Comparison of ENCODE assay signal across 1 cellular context in the genomic region with DNA sequence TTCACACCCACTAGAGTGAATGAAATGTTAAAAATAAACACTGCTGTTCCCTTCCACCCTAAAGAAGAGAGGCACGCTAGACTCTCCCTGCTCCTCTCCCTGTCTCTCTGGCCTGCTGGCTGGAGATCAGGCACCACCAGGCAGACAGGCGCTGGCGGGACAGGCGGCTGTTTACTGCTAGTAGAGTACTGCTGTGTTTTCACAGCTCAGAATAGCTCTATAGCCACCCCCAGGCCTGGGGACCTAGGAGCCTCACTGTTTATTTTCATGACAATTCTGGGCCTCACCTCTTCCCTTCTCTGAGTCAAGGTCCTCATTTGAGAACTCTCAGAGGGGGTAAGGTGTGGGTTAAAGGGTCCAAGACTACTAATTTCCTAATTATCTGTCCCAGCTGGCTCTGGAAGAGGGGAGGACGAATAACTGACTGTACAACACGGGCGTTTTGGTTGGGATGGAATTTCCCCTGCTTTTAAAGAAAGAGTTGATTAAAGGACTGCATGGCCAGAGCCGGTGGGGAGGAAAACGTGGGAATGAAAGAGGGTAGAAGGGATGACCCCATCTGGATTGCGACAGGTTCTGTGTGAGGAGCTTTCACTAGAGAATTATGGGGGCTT.
TF ChIP-seq lines count a peak whose summit lies in the region.

No MANE protein-coding gene starts in this region.

TF ChIP-seq in H1, 55 proteins besides CTCF, POLR2A, EP300 and RAD21:
- no peak for TF ChIP-seq HDAC2 (IDR thresholded peaks at IDR 0.05; ENCODE audit: borderline replicate concordance in 1 of 2, low read depth in 2 of 2, low read length in 2 of 2)
- TF ChIP-seq RBBP5 (IDR thresholded peaks at IDR 0.05; ENCODE audit: borderline replicate concordance, low read depth, low read length): no peak
- TF ChIP-seq MAFK (IDR thresholded peaks at IDR 0.05; ENCODE audit: low read depth, low read length): no peak
- no peak for TF ChIP-seq SIN3A (conservative IDR thresholded peaks at IDR 0.05 in 1 of 2, IDR thresholded peaks at IDR 0.05 in 1 of 2; ENCODE audit: low read depth in 1 of 2, low read length in 2 of 2)
- no peak for TF ChIP-seq SUZ12 (IDR thresholded peaks at IDR 0.05; ENCODE audit: low read length)
- no peak for TF ChIP-seq TEAD4 (IDR thresholded peaks at IDR 0.05; ENCODE audit: low read depth, low read length)
- no peak for TF ChIP-seq CHD2 (IDR thresholded peaks at IDR 0.05; ENCODE audit: low read length)
